ENCODE assay signal across 27 cellular contexts in genomic region chr7:69228212-69228811, GRCh38.
"Had no signal": no experiment of that assay in that cellular context is flagged by ENCODE, and none has a peak within 500 bp of the region (broad histone marks: within the 10 kb centered on the region; RNA-seq: fewer than 3 reads in every experiment).

No MANE protein-coding gene starts in this region.

- H3K27ac ChIP-seq: SJSA1, VCaP had no signal

- DNase-seq: activated B cell treated with CpG ODN at 0.5 μM for 24 hours; activated CD4-positive, alpha-beta memory T cell treated with anti-CD3 and anti-CD28 coated beads for 36 hours; activated CD4-positive, alpha-beta T cell treated with anti-CD3 and anti-CD28 coated beads for 4 hours; activated CD4-positive, alpha-beta T cell treated with anti-CD3 and anti-CD28 coated beads, Interleukin-2, amount 50 U/mL, for 1 hour; activated CD4-positive, CD25-positive, alpha-beta regulatory T cell treated with anti-CD3 and anti-CD28 coated beads, Interleukin-2, amount 50 U/mL, for 72 hours; activated CD8-positive, alpha-beta memory T cell treated with anti-CD3 and anti-CD28 coated beads, Interleukin-2, amount 50 U/mL, for 4 hours; activated effector memory CD4-positive, alpha-beta T cell treated with Interleukin-2 at 50 U/mL for 16 hours; activated naive CD4-positive, alpha-beta T cell treated with anti-CD3 and anti-CD28 coated beads, Interleukin-2, amount 10 ng/mL, durations not matched to agents 7 days and 5 days; activated naive CD8-positive, alpha-beta T cell treated with anti-CD3 and anti-CD28 coated beads, Interleukin-2, amount 50 U/mL, for 24 hours; activated T-cell treated with anti-CD3 and anti-CD28 coated beads for 4 hours; activated T-cell treated with anti-CD3 and anti-CD28 coated beads, Interleukin-2, amount 50 U/mL, for 48 hours; anterior cingulate cortex; central memory CD4-positive, alpha-beta T cell; NCI-H1092 treated with DMSO at 0.1 percent for 48 hours; NCI-H146; NCI-H2029 treated with DMSO at 0.1 percent for 48 hours; NCI-H2171 treated with DMSO at 0.1 percent for 48 hours; NCI-H226; NCI-H446 treated with DMSO at 0.1 percent for 48 hours; NCI-H526; SHP77 treated with DMSO at 0.1 percent for 48 hours; SK-N-SH; T-cell; T-helper 17 cell had no signal

- ATAC-seq: activated naive CD8-positive, alpha-beta T cell treated with anti-CD3 and anti-CD28 coated beads, Interleukin-2, amount 50 U/mL, for 24 hours; Panc1; T-cell; T-helper 17 cell had no signal

- H3K9me3 ChIP-seq: SJSA1, SK-N-SH had no signal

- H3K36me3 ChIP-seq: SJSA1 had no signal

- H3K4me1 ChIP-seq: SJSA1 had no signal

- H3K4me3 ChIP-seq: SJSA1 had no signal
